In the genomic region with DNA sequence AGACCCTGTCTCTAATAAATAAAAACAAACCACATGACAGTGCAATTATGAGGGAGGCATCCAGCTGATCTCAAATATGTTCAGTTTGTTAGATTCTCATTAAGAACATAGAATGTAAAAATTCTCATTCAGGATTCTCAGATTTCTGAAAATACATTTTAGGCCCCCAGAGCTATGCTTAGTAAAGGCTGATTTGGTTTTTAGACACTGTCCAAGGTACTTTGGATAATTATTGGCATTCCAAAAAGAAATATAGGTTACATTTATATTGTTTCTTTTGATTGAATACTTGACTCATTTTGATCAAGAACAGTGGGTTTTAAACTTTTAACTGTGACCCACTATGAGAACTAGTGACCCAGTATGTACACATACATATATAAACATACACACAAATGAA, we compare ENCODE assay signal across 11 cellular contexts. TPM values are rescaled to one million over a fixed set of nuclear protein-coding genes. Genes with fewer than 3 reads are reported as not detected.
"Had no signal": no experiment of that assay in that cellular context is flagged by ENCODE, and none has a peak within 500 bp of the region (broad histone marks: within the 10 kb centered on the region; RNA-seq: fewer than 3 reads in every experiment).

No MANE protein-coding gene starts in this region.

- H3K4me3 ChIP-seq: GM23248, GM23338, HAP-1 had no signal

- H3K9me3 ChIP-seq: HAP-1 had no signal

- H3K27ac ChIP-seq: GM23248 had no signal

- FAIRE-seq: H1, H54 had no signal

- DNase-seq: GM23248, GOT3, H7, H9, HCEC 1CT, HFFc6 had no signal

- H3K4me2 ChIP-seq: GM23338 had no signal

- H3K36me3 ChIP-seq: HAP-1 had no signal

- ATAC-seq: GM23338, HCT116 had no signal

RNA-seq across cellular contexts. Expression of a gene that starts 55.5 kb away (rescaled TPM):
- total RNA-seq: HFFc6 had no signal
